2 cellular contexts compared by ENCODE assay signal in genomic region chr20:34997171-34997570, GRCh38.
TF ChIP-seq lines count a peak whose summit lies in the region.

No MANE protein-coding gene starts in this region.

TF ChIP-seq in K562, 482 proteins besides CTCF, POLR2A, EP300 and RAD21 (continued from another document):
- TF ChIP-seq ZNF449 (CRISPR knock-in tag; IDR thresholded peaks at IDR 0.05) = no peak
- peak; percentile 88 for TF ChIP-seq ZBTB33 (CRISPR knock-in tag; IDR thresholded peaks at IDR 0.05)

TF ChIP-seq in SK-N-SH, 30 proteins besides CTCF, POLR2A, EP300 and RAD21:
- TF ChIP-seq, protein P1, sequence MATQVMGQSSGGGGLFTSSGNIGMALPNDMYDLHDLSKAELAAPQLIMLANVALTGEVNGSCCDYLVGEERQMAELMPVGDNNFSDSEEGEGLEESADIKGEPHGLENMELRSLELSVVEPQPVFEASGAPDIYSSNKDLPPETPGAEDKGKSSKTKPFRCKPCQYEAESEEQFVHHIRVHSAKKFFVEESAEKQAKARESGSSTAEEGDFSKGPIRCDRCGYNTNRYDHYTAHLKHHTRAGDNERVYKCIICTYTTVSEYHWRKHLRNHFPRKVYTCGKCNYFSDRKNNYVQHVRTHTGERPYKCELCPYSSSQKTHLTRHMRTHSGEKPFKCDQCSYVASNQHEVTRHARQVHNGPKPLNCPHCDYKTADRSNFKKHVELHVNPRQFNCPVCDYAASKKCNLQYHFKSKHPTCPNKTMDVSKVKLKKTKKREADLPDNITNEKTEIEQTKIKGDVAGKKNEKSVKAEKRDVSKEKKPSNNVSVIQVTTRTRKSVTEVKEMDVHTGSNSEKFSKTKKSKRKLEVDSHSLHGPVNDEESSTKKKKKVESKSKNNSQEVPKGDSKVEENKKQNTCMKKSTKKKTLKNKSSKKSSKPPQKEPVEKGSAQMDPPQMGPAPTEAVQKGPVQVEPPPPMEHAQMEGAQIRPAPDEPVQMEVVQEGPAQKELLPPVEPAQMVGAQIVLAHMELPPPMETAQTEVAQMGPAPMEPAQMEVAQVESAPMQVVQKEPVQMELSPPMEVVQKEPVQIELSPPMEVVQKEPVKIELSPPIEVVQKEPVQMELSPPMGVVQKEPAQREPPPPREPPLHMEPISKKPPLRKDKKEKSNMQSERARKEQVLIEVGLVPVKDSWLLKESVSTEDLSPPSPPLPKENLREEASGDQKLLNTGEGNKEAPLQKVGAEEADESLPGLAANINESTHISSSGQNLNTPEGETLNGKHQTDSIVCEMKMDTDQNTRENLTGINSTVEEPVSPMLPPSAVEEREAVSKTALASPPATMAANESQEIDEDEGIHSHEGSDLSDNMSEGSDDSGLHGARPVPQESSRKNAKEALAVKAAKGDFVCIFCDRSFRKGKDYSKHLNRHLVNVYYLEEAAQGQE (IDR thresholded peaks at IDR 0.05; ENCODE audit: low read depth, low read length) = no peak
- TF ChIP-seq RFX5 (IDR thresholded peaks at IDR 0.05; ENCODE audit: low read length) (no peak), POLR2AphosphoS5 (IDR thresholded peaks at IDR 0.05; ENCODE audit: low read depth, low read length) (no peak), RXRA (IDR thresholded peaks at IDR 0.05; ENCODE audit: borderline replicate concordance, low read depth) (no peak), CHD2 (IDR thresholded peaks at IDR 0.05; ENCODE audit: low read length, partially characterized antibody) (no peak), NFIC (IDR thresholded peaks at IDR 0.05; ENCODE audit: borderline replicate concordance) (no peak), MXI1 (IDR thresholded peaks at IDR 0.05; ENCODE audit: low read depth, low read length) (no peak), ELF1 (IDR thresholded peaks at IDR 0.05) (no peak), ZBTB33 (IDR thresholded peaks at IDR 0.05; ENCODE audit: borderline replicate concordance, low read depth) (no peak), GABPA (IDR thresholded peaks at IDR 0.05; ENCODE audit: low read depth) (no peak), YY1 (IDR thresholded peaks at IDR 0.05; ENCODE audit: low read depth) (no peak), GATA2 (CRISPR knock-in tag; IDR thresholded peaks at IDR 0.05) (no peak)
- TF ChIP-seq, protein P2, sequence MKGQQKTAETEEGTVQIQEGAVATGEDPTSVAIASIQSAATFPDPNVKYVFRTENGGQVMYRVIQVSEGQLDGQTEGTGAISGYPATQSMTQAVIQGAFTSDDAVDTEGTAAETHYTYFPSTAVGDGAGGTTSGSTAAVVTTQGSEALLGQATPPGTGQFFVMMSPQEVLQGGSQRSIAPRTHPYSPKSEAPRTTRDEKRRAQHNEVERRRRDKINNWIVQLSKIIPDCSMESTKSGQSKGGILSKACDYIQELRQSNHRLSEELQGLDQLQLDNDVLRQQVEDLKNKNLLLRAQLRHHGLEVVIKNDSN (IDR thresholded peaks at IDR 0.05; ENCODE audit: borderline replicate concordance, low read depth) = no peak
